Comparison of ENCODE assay signal across 21 cellular contexts in genomic region chr15:40353697-40354096, GRCh38. TPM values are rescaled to one million over a fixed set of nuclear protein-coding genes. Genes with fewer than 3 reads are reported as not detected.
DNase-seq lines count a peak whose midpoint lies in the region; ATAC-seq, FAIRE-seq and TF ChIP-seq lines count a peak whose summit lies in the region.
"Had no signal": no experiment of that assay in that cellular context is flagged by ENCODE, and none has a peak within 500 bp of the region (broad histone marks: within the 10 kb centered on the region; RNA-seq: fewer than 3 reads in every experiment).

No MANE protein-coding gene starts in this region.

- DNase-seq in NCI-H82 (lab: John Stamatoyannopoulos, UW) (peak; percentile 38), NCI-H82 treated with DMSO at 0.1 percent for 48 hours (lab: John Stamatoyannopoulos, UW; ENCODE audit: unreplicated experiment) (no peak), astrocyte (ENCODE audit: low read depth) (no peak), type B pancreatic cell (ENCODE audit: extremely low spot score, unreplicated experiment) (no peak), nephron progenitor cell (no peak)
- no peak for DNase-seq in activated CD4-positive, alpha-beta memory T cell treated with anti-CD3 and anti-CD28 coated beads, Interleukin-2, amount 10 ng/mL, durations not matched to agents 7 days and 5 days
- DNase-seq: activated CD8-positive, alpha-beta memory T cell treated with anti-CD3 and anti-CD28 coated beads for 24 hours; CD4-positive, alpha-beta memory T cell; effector memory CD4-positive, alpha-beta T cell; heart right ventricle; MM.1S; stimulated activated CD4-positive, alpha-beta T cell treated with anti-CD3 and anti-CD28 coated beads, Interleukin-2, amount 100 ng/mL, for 24 hours; T-cell had no signal

- TF ChIP-seq CTCF in astrocyte (IDR thresholded peaks at IDR 0.05; ENCODE audit: insufficient read depth, low read depth, low read length) = no peak
- TF ChIP-seq CTCF in type B pancreatic cell (conservative IDR thresholded peaks at IDR 0.05) = no peak
- no peak for TF ChIP-seq CTCF in nephron progenitor cell (IDR thresholded peaks at IDR 0.05)

- POLR2A ChIA-PET in activated CD4-positive, alpha-beta memory T cell treated with anti-CD3 and anti-CD28 coated beads, Interleukin-2, amount 10 ng/mL, durations not matched to agents 7 days and 5 days (lab: Charles Lee) = no interaction called here

- H4K20me1 ChIP-seq in astrocyte (ENCODE audit: insufficient read depth, low read length) = no peaks in the 10 kb centered on the region

- no peaks in the 10 kb centered on the region for H3K9me3 Mint-ChIP-seq in astrocyte (ENCODE audit: unreplicated experiment)
- H3K9me3 Mint-ChIP-seq in type B pancreatic cell = no peaks in the 10 kb centered on the region
- no peaks in the 10 kb centered on the region for H3K9me3 Mint-ChIP-seq in nephron progenitor cell
- H3K9me3 Mint-ChIP-seq in activated CD4-positive, alpha-beta memory T cell treated with anti-CD3 and anti-CD28 coated beads, Interleukin-2, amount 10 ng/mL, durations not matched to agents 7 days and 5 days = no peaks in the 10 kb centered on the region
- H3K9me3 Mint-ChIP-seq: activated T-helper 1 cell treated with anti-CD3 and anti-CD28 coated beads, Interleukin-12 subunit alpha, Interleukin-12 subunit beta, Interleukin-2, Interleukin-4 antibody, amounts not matched to agents 30 ng/mL and 10 ng/mL and 1 ng/mL, durations not matched to agents 14 hours and 24 hours and 36 hours; memory B cell; T-cell had no signal

- ATAC-seq in HG03571 (IDR thresholded peaks at IDR 0.05; ENCODE audit: unreplicated experiment) = no peak
- ATAC-seq: Right ventricle myocardium inferior, T-cell had no signal

- CTCF ChIA-PET in activated CD4-positive, alpha-beta memory T cell treated with anti-CD3 and anti-CD28 coated beads, Interleukin-2, amount 10 ng/mL, durations not matched to agents 7 days and 5 days (lab: Charles Lee) = interaction anchor here (1.3 to 2.7 kb wide), 2 partner anchors 9 to 69 kb away, joined by 6 to 7 read pairs; no protein-coding TSS in a partner anchor

- H3K4me1 ChIP-seq in astrocyte (ENCODE audit: insufficient read depth, low read length) = peaks cover 14% of the 10 kb centered on the region
- peaks cover 47 to 49% of the 10 kb centered on the region in 2 donors for H3K4me1 ChIP-seq in mucosa of rectum (ENCODE audit: control insufficient read depth in 2 of 2, insufficient read depth in 2 of 2, low read length in 2 of 2)

- H3K36me3 Mint-ChIP-seq in astrocyte (ENCODE audit: low read depth, unreplicated experiment) = peaks cover 1% of the 10 kb centered on the region
- no peaks in the 10 kb centered on the region for H3K36me3 Mint-ChIP-seq in type B pancreatic cell
- H3K36me3 Mint-ChIP-seq in nephron progenitor cell (ENCODE audit: low read depth) = no peaks in the 10 kb centered on the region
- H3K36me3 Mint-ChIP-seq in activated CD4-positive, alpha-beta memory T cell treated with anti-CD3 and anti-CD28 coated beads, Interleukin-2, amount 10 ng/mL, durations not matched to agents 7 days and 5 days (ENCODE audit: low read depth) = no peaks in the 10 kb centered on the region
- H3K36me3 Mint-ChIP-seq: CD4-positive, alpha-beta memory T cell; T-cell had no signal

- H3K9me3 ChIP-seq in astrocyte (ENCODE audit: insufficient read depth, low read depth, low read length) (no peaks in the 10 kb centered on the region), mucosa of rectum (ENCODE audit: control insufficient read depth in 2 of 2, low read length in 2 of 2) (no peaks in the 10 kb centered on the region)
- H3K9me3 ChIP-seq: heart right ventricle, vagina had no signal

- H3K27ac Mint-ChIP-seq in astrocyte (ENCODE audit: unreplicated experiment) (no peak overlapping the region), type B pancreatic cell (no peak overlapping the region), nephron progenitor cell (no peak overlapping the region)
- no peak overlapping the region for H3K27ac Mint-ChIP-seq in activated CD4-positive, alpha-beta memory T cell treated with anti-CD3 and anti-CD28 coated beads, Interleukin-2, amount 10 ng/mL, durations not matched to agents 7 days and 5 days
- H3K27ac Mint-ChIP-seq: activated T-helper 1 cell treated with anti-CD3 and anti-CD28 coated beads, Interleukin-12 subunit alpha, Interleukin-12 subunit beta, Interleukin-2, Interleukin-4 antibody, amounts not matched to agents 30 ng/mL and 10 ng/mL and 1 ng/mL, durations not matched to agents 14 hours and 24 hours and 36 hours; CD4-positive, alpha-beta memory T cell; memory B cell; T-cell had no signal

- H2AFZ ChIP-seq in astrocyte (ENCODE audit: low read depth, low read length) = no peak overlapping the region

- H3K4me3 ChIP-seq in astrocyte (ENCODE audit: insufficient read depth, low read depth, low read length) (no peak overlapping the region), mucosa of rectum (ENCODE audit: low read length in 2 of 2) (peak overlapping the region; percentile 77 to 91)
- H3K4me3 ChIP-seq: cardiac muscle cell, heart right ventricle, vagina had no signal

- H3K9ac ChIP-seq in astrocyte (ENCODE audit: low read length) (no peak overlapping the region), mucosa of rectum (ENCODE audit: low read depth in 1 of 2, low read length in 2 of 2) (peak overlapping the region; percentile 79 to 96)

- H3K27ac ChIP-seq in astrocyte (ENCODE audit: low read depth, low read length) (no peak overlapping the region), mucosa of rectum (ENCODE audit: low read depth in 2 of 2, low read length in 2 of 2) (peak overlapping the region; percentile 98 to 100)
- H3K27ac ChIP-seq: cardiac muscle cell, heart right ventricle, vagina had no signal

- H3K27me3 ChIP-seq in astrocyte (ENCODE audit: insufficient read depth, low read length) (no peaks in the 10 kb centered on the region), mucosa of rectum (ENCODE audit: control insufficient read depth in 2 of 2, insufficient read depth in 2 of 2, low read length in 2 of 2) (no peaks in the 10 kb centered on the region)
- H3K27me3 ChIP-seq: cardiac muscle cell, vagina had no signal

- H3K79me2 ChIP-seq in astrocyte (ENCODE audit: insufficient read depth, low read length) = no peaks in the 10 kb centered on the region

- H3K4me3 Mint-ChIP-seq in astrocyte (ENCODE audit: unreplicated experiment) = no peak overlapping the region
- peak overlapping the region; percentile 24 for H3K4me3 Mint-ChIP-seq in type B pancreatic cell
- H3K4me3 Mint-ChIP-seq in nephron progenitor cell = no peak overlapping the region
- no peak overlapping the region for H3K4me3 Mint-ChIP-seq in activated CD4-positive, alpha-beta memory T cell treated with anti-CD3 and anti-CD28 coated beads, Interleukin-2, amount 10 ng/mL, durations not matched to agents 7 days and 5 days
- H3K4me3 Mint-ChIP-seq: activated T-helper 1 cell treated with anti-CD3 and anti-CD28 coated beads, Interleukin-12 subunit alpha, Interleukin-12 subunit beta, Interleukin-2, Interleukin-4 antibody, amounts not matched to agents 30 ng/mL and 10 ng/mL and 1 ng/mL, durations not matched to agents 14 hours and 24 hours and 36 hours; CD4-positive, alpha-beta memory T cell; memory B cell; T-cell had no signal

- H3K4me2 ChIP-seq in astrocyte (ENCODE audit: low read length) = peak overlapping the region; percentile 28

- H3K36me3 ChIP-seq in astrocyte (ENCODE audit: insufficient read depth, low read length) = no peaks in the 10 kb centered on the region
- H3K36me3 ChIP-seq in mucosa of rectum (ENCODE audit: control insufficient read depth in 2 of 2, insufficient read depth in 2 of 2, low read length in 2 of 2) = peaks cover 31 to 44% of the 10 kb centered on the region in 2 donors
- H3K36me3 ChIP-seq: cardiac muscle cell, heart right ventricle, vagina had no signal

- H3K4me1 Mint-ChIP-seq in astrocyte (ENCODE audit: low read depth, unreplicated experiment) (peaks cover 11% of the 10 kb centered on the region), type B pancreatic cell (ENCODE audit: unreplicated experiment) (peaks cover 13% of the 10 kb centered on the region), nephron progenitor cell (peaks cover 35% of the 10 kb centered on the region)
- peaks cover 5% of the 10 kb centered on the region for H3K4me1 Mint-ChIP-seq in activated CD4-positive, alpha-beta memory T cell treated with anti-CD3 and anti-CD28 coated beads, Interleukin-2, amount 10 ng/mL, durations not matched to agents 7 days and 5 days

- H3K27me3 Mint-ChIP-seq in astrocyte (ENCODE audit: low read depth, unreplicated experiment) (peaks cover 43% of the 10 kb centered on the region), type B pancreatic cell (peaks cover 33% of the 10 kb centered on the region), nephron progenitor cell (ENCODE audit: low read depth, poor library complexity) (peaks cover 14% of the 10 kb centered on the region)
- peaks cover 16% of the 10 kb centered on the region for H3K27me3 Mint-ChIP-seq in activated CD4-positive, alpha-beta memory T cell treated with anti-CD3 and anti-CD28 coated beads, Interleukin-2, amount 10 ng/mL, durations not matched to agents 7 days and 5 days

- no peak for FAIRE-seq in astrocyte (lab: Jason Lieb, UNC)
- FAIRE-seq: islet of Langerhans had no signal

RNA-seq across cellular contexts. Expression of gene PHGR1, which starts 2.9 kb away (rescaled TPM):
- total RNA-seq in astrocyte = not detected in 2 replicates
- 5.6 and 15.8 TPM in 2 replicates for total RNA-seq in type B pancreatic cell (ENCODE audit: low replicate concordance)
- not detected for total RNA-seq in activated CD4-positive, alpha-beta memory T cell treated with anti-CD3 and anti-CD28 coated beads, Interleukin-2, amount 10 ng/mL, durations not matched to agents 7 days and 5 days
- total RNA-seq: activated T-helper 1 cell treated with anti-CD3 and anti-CD28 coated beads, Interleukin-12 subunit alpha, Interleukin-12 subunit beta, Interleukin-2, Interleukin-4 antibody, amounts not matched to agents 30 ng/mL and 10 ng/mL and 1 ng/mL, durations not matched to agents 14 hours and 24 hours and 36 hours; cardiac muscle cell; CD4-positive, alpha-beta memory T cell; heart right ventricle; Right ventricle myocardium inferior had no signal

RNA-seq across cellular contexts. Expression of gene DISP2, which starts 4.3 kb away (rescaled TPM):
- 1.5 and 3.7 TPM in 2 replicates for total RNA-seq in astrocyte
- 1.5 and 1.8 TPM in 2 replicates for total RNA-seq in type B pancreatic cell (ENCODE audit: low replicate concordance)
- total RNA-seq in activated CD4-positive, alpha-beta memory T cell treated with anti-CD3 and anti-CD28 coated beads, Interleukin-2, amount 10 ng/mL, durations not matched to agents 7 days and 5 days = under 1 TPM; 0.03 to 0.18 TPM

RNA-seq across cellular contexts. Expression of gene CCDC9B, which starts 13.0 kb away (rescaled TPM):
- total RNA-seq in astrocyte (9.8 and 10.1 TPM in 2 replicates), type B pancreatic cell (ENCODE audit: low replicate concordance) (1.6 and 2.4 TPM in 2 replicates)
- total RNA-seq in activated CD4-positive, alpha-beta memory T cell treated with anti-CD3 and anti-CD28 coated beads, Interleukin-2, amount 10 ng/mL, durations not matched to agents 7 days and 5 days = 1 to 10 TPM; 2.0 to 2.6 TPM

RNA-seq across cellular contexts. Expression of gene KNSTRN, which starts 28.8 kb away (rescaled TPM):
- 32.9 and 37.8 TPM in 2 replicates for total RNA-seq in astrocyte
- total RNA-seq in type B pancreatic cell (ENCODE audit: low replicate concordance) = 24.1 and 52.2 TPM in 2 replicates
- 10 to 100 TPM; 54.2 to 54.3 TPM for total RNA-seq in activated CD4-positive, alpha-beta memory T cell treated with anti-CD3 and anti-CD28 coated beads, Interleukin-2, amount 10 ng/mL, durations not matched to agents 7 days and 5 days

RNA-seq across cellular contexts. Expression of gene INAFM2, which starts 30.2 kb away (rescaled TPM):
- total RNA-seq in astrocyte (39.2 and 41.2 TPM in 2 replicates), type B pancreatic cell (ENCODE audit: low replicate concordance) (12.3 and 23.6 TPM in 2 replicates)
- total RNA-seq in activated CD4-positive, alpha-beta memory T cell treated with anti-CD3 and anti-CD28 coated beads, Interleukin-2, amount 10 ng/mL, durations not matched to agents 7 days and 5 days = 1 to 10 TPM; 8.7 to 8.9 TPM
